In genomic region chr2:9680082-9680481, GRCh38 we compare ENCODE assay signal across 1 cellular context.
TF ChIP-seq lines count a peak whose summit lies in the region.

No MANE protein-coding gene starts in this region.

TF ChIP-seq in K562, 482 proteins besides CTCF, POLR2A, EP300 and RAD21 (continues in another document):
- TF ChIP-seq FOSL1 (tag; conservative IDR thresholded peaks at IDR 0.05) (no peak), SOX6 (IDR thresholded peaks at IDR 0.05) (no peak), ID3 (CRISPR knock-in tag; IDR thresholded peaks at IDR 0.05) (no peak), ID3 (tag; IDR thresholded peaks at IDR 0.05) (peak; percentile 94), SRF (CRISPR knock-in tag; IDR thresholded peaks at IDR 0.05) (no peak), NFE2L1 (tag; IDR thresholded peaks at IDR 0.05; ENCODE audit: borderline replicate concordance, low read depth) (no peak), SREBF2 (CRISPR knock-in tag; IDR thresholded peaks at IDR 0.05) (no peak), ZNF212 (CRISPR knock-in tag; IDR thresholded peaks at IDR 0.05) (no peak), ZNF239 (CRISPR knock-in tag; IDR thresholded peaks at IDR 0.05) (no peak), HNRNPUL1 (IDR thresholded peaks at IDR 0.05; ENCODE audit: low read length) (no peak), RBM39 (optimal IDR thresholded peaks at IDR 0.05; ENCODE audit: low read depth, low read length) (no peak), ZNF507 (tag; conservative IDR thresholded peaks at IDR 0.05) (no peak), HNRNPH1 (optimal IDR thresholded peaks at IDR 0.05; ENCODE audit: low read depth, low read length) (no peak), ZC3H8 (IDR thresholded peaks at IDR 0.05) (no peak), RNF219 (CRISPR knock-in tag; IDR thresholded peaks at IDR 0.05) (no peak), TEAD1 (CRISPR knock-in tag; IDR thresholded peaks at IDR 0.05) (no peak), ZNF23 (CRISPR knock-in tag; IDR thresholded peaks at IDR 0.05) (no peak), ARID1B (IDR thresholded peaks at IDR 0.05) (peak; percentile 61; the same call in 1 of the 2 replicates), GTF2B (IDR thresholded peaks at IDR 0.05; ENCODE audit: extremely low read depth, insufficient read length) (no peak), DMBX1 (CRISPR knock-in tag; IDR thresholded peaks at IDR 0.05; ENCODE audit: borderline replicate concordance) (peak; percentile 87; the same call in 1 of the 2 replicates), RUNX1 (IDR thresholded peaks at IDR 0.05; ENCODE audit: low read depth) (no peak), MBD2 (IDR thresholded peaks at IDR 0.05; ENCODE audit: borderline replicate concordance, low read depth) (no peak), PCBP1 (IDR thresholded peaks at IDR 0.05; ENCODE audit: low read depth, low read length, poor library complexity, severe bottlenecking) (no peak), POLR3G (IDR thresholded peaks at IDR 0.05; ENCODE audit: extremely low read depth, insufficient read length, insufficient replicate concordance) (no peak), ZMIZ1 (IDR thresholded peaks at IDR 0.05; ENCODE audit: low read depth in 2 of 2, low read length in 2 of 2) (no peak), KDM1A (IDR thresholded peaks at IDR 0.05) (peak in 1 of 2 experiments; percentile 38; a peak in 1 of 4 replicates), GATAD2A (IDR thresholded peaks at IDR 0.05) (no peak), ZFP36 (IDR thresholded peaks at IDR 0.05; ENCODE audit: low read depth, low read length, partially characterized antibody) (no peak), MIER1 (IDR thresholded peaks at IDR 0.05; ENCODE audit: low read depth) (no peak), SP2 (IDR thresholded peaks at IDR 0.05; ENCODE audit: extremely low read depth, low read depth, low read length, poor library complexity, severe bottlenecking) (no peak), NR2C1 (IDR thresholded peaks at IDR 0.05) (no peak), NR2C1 (tag; IDR thresholded peaks at IDR 0.05) (peak; percentile 78), NR4A1 (CRISPR knock-in tag; IDR thresholded peaks at IDR 0.05) (no peak), NR4A1 (tag; IDR thresholded peaks at IDR 0.05) (peak; percentile 96), PTBP1 (IDR thresholded peaks at IDR 0.05; ENCODE audit: low read depth, low read length) (no peak), ZNF444 (CRISPR knock-in tag; IDR thresholded peaks at IDR 0.05) (no peak), PREB (CRISPR knock-in tag; IDR thresholded peaks at IDR 0.05) (no peak), HDAC6 (IDR thresholded peaks at IDR 0.05; ENCODE audit: low read depth, low read length) (no peak), TAL1 (IDR thresholded peaks at IDR 0.05) (peak; percentile 42; the same call in 1 of the 2 replicates), THRAP3 (IDR thresholded peaks at IDR 0.05; ENCODE audit: borderline replicate concordance) (no peak), CBFB (CRISPR knock-in tag; IDR thresholded peaks at IDR 0.05) (no peak), BRF1 (IDR thresholded peaks at IDR 0.05; ENCODE audit: borderline replicate concordance, extremely low read depth, insufficient read length) (no peak)
- TF ChIP-seq, protein P1, sequence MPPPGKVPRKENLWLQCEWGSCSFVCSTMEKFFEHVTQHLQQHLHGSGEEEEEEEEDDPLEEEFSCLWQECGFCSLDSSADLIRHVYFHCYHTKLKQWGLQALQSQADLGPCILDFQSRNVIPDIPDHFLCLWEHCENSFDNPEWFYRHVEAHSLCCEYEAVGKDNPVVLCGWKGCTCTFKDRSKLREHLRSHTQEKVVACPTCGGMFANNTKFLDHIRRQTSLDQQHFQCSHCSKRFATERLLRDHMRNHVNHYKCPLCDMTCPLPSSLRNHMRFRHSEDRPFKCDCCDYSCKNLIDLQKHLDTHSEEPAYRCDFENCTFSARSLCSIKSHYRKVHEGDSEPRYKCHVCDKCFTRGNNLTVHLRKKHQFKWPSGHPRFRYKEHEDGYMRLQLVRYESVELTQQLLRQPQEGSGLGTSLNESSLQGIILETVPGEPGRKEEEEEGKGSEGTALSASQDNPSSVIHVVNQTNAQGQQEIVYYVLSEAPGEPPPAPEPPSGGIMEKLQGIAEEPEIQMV (tag; conservative IDR thresholded peaks at IDR 0.05; ENCODE audit: low read depth) = peak; percentile 71; the same call in 1 of the 2 replicates
- TF ChIP-seq, protein P2, sequence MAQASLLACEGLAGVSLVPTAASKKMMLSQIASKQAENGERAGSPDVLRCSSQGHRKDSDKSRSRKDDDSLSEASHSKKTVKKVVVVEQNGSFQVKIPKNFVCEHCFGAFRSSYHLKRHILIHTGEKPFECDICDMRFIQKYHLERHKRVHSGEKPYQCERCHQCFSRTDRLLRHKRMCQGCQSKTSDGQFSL (CRISPR knock-in tag; IDR thresholded peaks at IDR 0.05) = no peak
- TF ChIP-seq, protein P2 (tag; IDR thresholded peaks at IDR 0.05) = 0 out of 4 replicates have a peak, but pooled peaks of 1 of the 2 experiments have one; percentile 49
- TF ChIP-seq, protein P3, sequence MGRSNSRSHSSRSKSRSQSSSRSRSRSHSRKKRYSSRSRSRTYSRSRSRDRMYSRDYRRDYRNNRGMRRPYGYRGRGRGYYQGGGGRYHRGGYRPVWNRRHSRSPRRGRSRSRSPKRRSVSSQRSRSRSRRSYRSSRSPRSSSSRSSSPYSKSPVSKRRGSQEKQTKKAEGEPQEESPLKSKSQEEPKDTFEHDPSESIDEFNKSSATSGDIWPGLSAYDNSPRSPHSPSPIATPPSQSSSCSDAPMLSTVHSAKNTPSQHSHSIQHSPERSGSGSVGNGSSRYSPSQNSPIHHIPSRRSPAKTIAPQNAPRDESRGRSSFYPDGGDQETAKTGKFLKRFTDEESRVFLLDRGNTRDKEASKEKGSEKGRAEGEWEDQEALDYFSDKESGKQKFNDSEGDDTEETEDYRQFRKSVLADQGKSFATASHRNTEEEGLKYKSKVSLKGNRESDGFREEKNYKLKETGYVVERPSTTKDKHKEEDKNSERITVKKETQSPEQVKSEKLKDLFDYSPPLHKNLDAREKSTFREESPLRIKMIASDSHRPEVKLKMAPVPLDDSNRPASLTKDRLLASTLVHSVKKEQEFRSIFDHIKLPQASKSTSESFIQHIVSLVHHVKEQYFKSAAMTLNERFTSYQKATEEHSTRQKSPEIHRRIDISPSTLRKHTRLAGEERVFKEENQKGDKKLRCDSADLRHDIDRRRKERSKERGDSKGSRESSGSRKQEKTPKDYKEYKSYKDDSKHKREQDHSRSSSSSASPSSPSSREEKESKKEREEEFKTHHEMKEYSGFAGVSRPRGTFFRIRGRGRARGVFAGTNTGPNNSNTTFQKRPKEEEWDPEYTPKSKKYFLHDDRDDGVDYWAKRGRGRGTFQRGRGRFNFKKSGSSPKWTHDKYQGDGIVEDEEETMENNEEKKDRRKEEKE (IDR thresholded peaks at IDR 0.05; ENCODE audit: borderline replicate concordance in 1 of 2, control insufficient read depth in 1 of 2, low read depth in 2 of 2, low read length in 1 of 2) = no peak
- TF ChIP-seq, protein P4, sequence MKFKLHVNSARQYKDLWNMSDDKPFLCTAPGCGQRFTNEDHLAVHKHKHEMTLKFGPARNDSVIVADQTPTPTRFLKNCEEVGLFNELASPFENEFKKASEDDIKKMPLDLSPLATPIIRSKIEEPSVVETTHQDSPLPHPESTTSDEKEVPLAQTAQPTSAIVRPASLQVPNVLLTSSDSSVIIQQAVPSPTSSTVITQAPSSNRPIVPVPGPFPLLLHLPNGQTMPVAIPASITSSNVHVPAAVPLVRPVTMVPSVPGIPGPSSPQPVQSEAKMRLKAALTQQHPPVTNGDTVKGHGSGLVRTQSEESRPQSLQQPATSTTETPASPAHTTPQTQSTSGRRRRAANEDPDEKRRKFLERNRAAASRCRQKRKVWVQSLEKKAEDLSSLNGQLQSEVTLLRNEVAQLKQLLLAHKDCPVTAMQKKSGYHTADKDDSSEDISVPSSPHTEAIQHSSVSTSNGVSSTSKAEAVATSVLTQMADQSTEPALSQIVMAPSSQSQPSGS (CRISPR knock-in tag; IDR thresholded peaks at IDR 0.05) = no peak
- TF ChIP-seq, protein P5, sequence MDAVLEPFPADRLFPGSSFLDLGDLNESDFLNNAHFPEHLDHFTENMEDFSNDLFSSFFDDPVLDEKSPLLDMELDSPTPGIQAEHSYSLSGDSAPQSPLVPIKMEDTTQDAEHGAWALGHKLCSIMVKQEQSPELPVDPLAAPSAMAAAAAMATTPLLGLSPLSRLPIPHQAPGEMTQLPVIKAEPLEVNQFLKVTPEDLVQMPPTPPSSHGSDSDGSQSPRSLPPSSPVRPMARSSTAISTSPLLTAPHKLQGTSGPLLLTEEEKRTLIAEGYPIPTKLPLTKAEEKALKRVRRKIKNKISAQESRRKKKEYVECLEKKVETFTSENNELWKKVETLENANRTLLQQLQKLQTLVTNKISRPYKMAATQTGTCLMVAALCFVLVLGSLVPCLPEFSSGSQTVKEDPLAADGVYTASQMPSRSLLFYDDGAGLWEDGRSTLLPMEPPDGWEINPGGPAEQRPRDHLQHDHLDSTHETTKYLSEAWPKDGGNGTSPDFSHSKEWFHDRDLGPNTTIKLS (IDR thresholded peaks at IDR 0.05; ENCODE audit: borderline replicate concordance, low read depth) = no peak
- TF ChIP-seq, protein P6, sequence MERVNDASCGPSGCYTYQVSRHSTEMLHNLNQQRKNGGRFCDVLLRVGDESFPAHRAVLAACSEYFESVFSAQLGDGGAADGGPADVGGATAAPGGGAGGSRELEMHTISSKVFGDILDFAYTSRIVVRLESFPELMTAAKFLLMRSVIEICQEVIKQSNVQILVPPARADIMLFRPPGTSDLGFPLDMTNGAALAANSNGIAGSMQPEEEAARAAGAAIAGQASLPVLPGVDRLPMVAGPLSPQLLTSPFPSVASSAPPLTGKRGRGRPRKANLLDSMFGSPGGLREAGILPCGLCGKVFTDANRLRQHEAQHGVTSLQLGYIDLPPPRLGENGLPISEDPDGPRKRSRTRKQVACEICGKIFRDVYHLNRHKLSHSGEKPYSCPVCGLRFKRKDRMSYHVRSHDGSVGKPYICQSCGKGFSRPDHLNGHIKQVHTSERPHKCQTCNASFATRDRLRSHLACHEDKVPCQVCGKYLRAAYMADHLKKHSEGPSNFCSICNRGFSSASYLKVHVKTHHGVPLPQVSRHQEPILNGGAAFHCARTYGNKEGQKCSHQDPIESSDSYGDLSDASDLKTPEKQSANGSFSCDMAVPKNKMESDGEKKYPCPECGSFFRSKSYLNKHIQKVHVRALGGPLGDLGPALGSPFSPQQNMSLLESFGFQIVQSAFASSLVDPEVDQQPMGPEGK (CRISPR knock-in tag; IDR thresholded peaks at IDR 0.05; ENCODE audit: borderline replicate concordance) = no peak
